ENCODE assay signal across 9 cellular contexts in genomic region chr22:45008853-45009751, GRCh38. TPM values are rescaled to one million over a fixed set of nuclear protein-coding genes. Genes with fewer than 3 reads are reported as not detected.
DNase-seq lines count a peak whose midpoint lies in the region; ATAC-seq, FAIRE-seq and TF ChIP-seq lines count a peak whose summit lies in the region.
"Had no signal": no experiment of that assay in that cellular context is flagged by ENCODE, and none has a peak within 500 bp of the region (broad histone marks: within the 10 kb centered on the region; RNA-seq: fewer than 3 reads in every experiment).

No MANE protein-coding gene starts in this region.

- H3K27ac ChIP-seq in astrocyte (ENCODE audit: low read depth, low read length) (no peak overlapping the region), urinary bladder (ENCODE audit: low read depth) (no peak overlapping the region)

- no peak for TF ChIP-seq CTCF in astrocyte (IDR thresholded peaks at IDR 0.05; ENCODE audit: insufficient read depth, low read depth, low read length)

- peak overlapping the region; percentile 96 for H3K4me2 ChIP-seq in astrocyte (ENCODE audit: low read length)

- H3K4me3 ChIP-seq in astrocyte (ENCODE audit: insufficient read depth, low read depth, low read length) = peak overlapping the region; percentile 33
- H3K4me3 ChIP-seq in urinary bladder (ENCODE audit: low read depth, low read length) = peak overlapping the region; percentile 70

- no peak overlapping the region for H3K27ac Mint-ChIP-seq in activated naive CD4-positive, alpha-beta T cell treated with anti-CD3 and anti-CD28 coated beads, Interleukin-2, amount 50 U/mL, for 24 hours
- no peak overlapping the region for H3K27ac Mint-ChIP-seq in astrocyte (ENCODE audit: unreplicated experiment)

- DNase-seq in activated naive CD4-positive, alpha-beta T cell treated with Interleukin-2 at 50 U/mL for 16 hours = no peak
- DNase-seq in astrocyte (ENCODE audit: low read depth) (no peak), left kidney (ENCODE audit: low read depth, low spot score) (peak; percentile 67), NCI-H2081 treated with DMSO at 0.1 percent for 48 hours (lab: John Stamatoyannopoulos, UW) (no peak)
- DNase-seq in stimulated activated naive CD4-positive, alpha-beta T cell treated with Interleukin-2 at 50 U/mL for 16 hours (lab: John Stamatoyannopoulos, UW) = no peak

- peaks cover 13% of the 10 kb centered on the region for H4K20me1 ChIP-seq in astrocyte (ENCODE audit: insufficient read depth, low read length)

- no peak for FAIRE-seq in astrocyte (lab: Jason Lieb, UNC)

- peaks cover 19% of the 10 kb centered on the region for H3K4me1 Mint-ChIP-seq in activated naive CD4-positive, alpha-beta T cell treated with anti-CD3 and anti-CD28 coated beads, Interleukin-2, amount 50 U/mL, for 24 hours
- peaks cover 16% of the 10 kb centered on the region for H3K4me1 Mint-ChIP-seq in astrocyte (ENCODE audit: low read depth, unreplicated experiment)

- peak overlapping the region; percentile 60 for H2AFZ ChIP-seq in astrocyte (ENCODE audit: low read depth, low read length)

- peaks cover 47% of the 10 kb centered on the region for H3K27me3 ChIP-seq in astrocyte (ENCODE audit: insufficient read depth, low read length)

- H3K9me3 Mint-ChIP-seq in activated naive CD4-positive, alpha-beta T cell treated with anti-CD3 and anti-CD28 coated beads, Interleukin-2, amount 50 U/mL, for 24 hours = no peaks in the 10 kb centered on the region
- no peaks in the 10 kb centered on the region for H3K9me3 Mint-ChIP-seq in astrocyte (ENCODE audit: unreplicated experiment)

- H3K36me3 ChIP-seq in astrocyte (ENCODE audit: insufficient read depth, low read length) (no peaks in the 10 kb centered on the region), urinary bladder (ENCODE audit: insufficient read depth) (no peaks in the 10 kb centered on the region)

- WGBS in urinary bladder = under 1% methylated on average over 94 of the region's 94 CpGs

- H3K9ac ChIP-seq in astrocyte (ENCODE audit: low read length) = peak overlapping the region; percentile 18

- H3K36me3 Mint-ChIP-seq in activated naive CD4-positive, alpha-beta T cell treated with anti-CD3 and anti-CD28 coated beads, Interleukin-2, amount 50 U/mL, for 24 hours = no peaks in the 10 kb centered on the region
- no peaks in the 10 kb centered on the region for H3K36me3 Mint-ChIP-seq in astrocyte (ENCODE audit: low read depth, unreplicated experiment)

- peaks cover 11% of the 10 kb centered on the region for H3K79me2 ChIP-seq in astrocyte (ENCODE audit: insufficient read depth, low read length)

- peak overlapping the region; percentile 47 for H3K4me3 Mint-ChIP-seq in activated naive CD4-positive, alpha-beta T cell treated with anti-CD3 and anti-CD28 coated beads, Interleukin-2, amount 50 U/mL, for 24 hours
- H3K4me3 Mint-ChIP-seq in astrocyte (ENCODE audit: unreplicated experiment) = peak overlapping the region; percentile 77

- H3K4me1 ChIP-seq in astrocyte (ENCODE audit: insufficient read depth, low read length) (peaks cover 8% of the 10 kb centered on the region), urinary bladder (ENCODE audit: insufficient read depth) (peaks cover 5% of the 10 kb centered on the region)

- H3K27me3 Mint-ChIP-seq in activated naive CD4-positive, alpha-beta T cell treated with anti-CD3 and anti-CD28 coated beads, Interleukin-2, amount 50 U/mL, for 24 hours = peaks cover 47% of the 10 kb centered on the region
- H3K27me3 Mint-ChIP-seq in astrocyte (ENCODE audit: low read depth, unreplicated experiment) = peaks cover 6% of the 10 kb centered on the region

- ATAC-seq in GM21529 (IDR thresholded peaks at IDR 0.05; ENCODE audit: unreplicated experiment) = no peak

- H3K9me3 ChIP-seq in astrocyte (ENCODE audit: insufficient read depth, low read depth, low read length) = no peaks in the 10 kb centered on the region

RNA-seq across cellular contexts. Expression of gene PHF21B, which starts 0.7 kb away (rescaled TPM):
- total RNA-seq in astrocyte (6.0 and 6.3 TPM in 2 replicates), urinary bladder (0.63 TPM)
- 0.61 TPM for polyA plus RNA-seq in urinary bladder
- total RNA-seq: liver had no signal
- polyA plus RNA-seq: liver had no signal
